Comparison of ENCODE assay signal across 29 cellular contexts in genomic region chr20:56817780-56818675, GRCh38.
DNase-seq lines count a peak whose midpoint lies in the region; ATAC-seq and TF ChIP-seq lines count a peak whose summit lies in the region.
"Had no signal": no experiment of that assay in that cellular context is flagged by ENCODE, and none has a peak within 500 bp of the region (broad histone marks: within the 10 kb centered on the region; RNA-seq: fewer than 3 reads in every experiment).

No MANE protein-coding gene starts in this region.

- H3K4me1 ChIP-seq in HCT116 (ENCODE audit: control insufficient read depth in 1 of 2, insufficient read depth in 2 of 2, low read length in 2 of 2) (peaks cover 4 to 9% of the 10 kb centered on the region in 2 experiments; a peak in 3 of 4 replicates), PC-9 (replicated peaks; ENCODE audit: insufficient read depth) (peaks cover 7% of the 10 kb centered on the region; the same call in 1 of the 2 replicates)
- H3K4me1 ChIP-seq: ascending aorta, esophagus muscularis mucosa, heart right ventricle, SJSA1, transverse colon had no signal

- H4K20me1 ChIP-seq in HCT116 (ENCODE audit: insufficient read depth) (no peaks in the 10 kb centered on the region), PC-9 (ENCODE audit: insufficient read depth) (no peaks in the 10 kb centered on the region)

- H3K9me3 ChIP-seq in HCT116 (ENCODE audit: control insufficient read depth in 1 of 2, insufficient read depth in 1 of 2, low read depth in 1 of 2, low read length in 2 of 2) (no peaks in the 10 kb centered on the region), PC-9 (ENCODE audit: insufficient read depth, low read depth) (no peaks in the 10 kb centered on the region)
- H3K9me3 ChIP-seq: ascending aorta, esophagus muscularis mucosa, SJSA1, transverse colon had no signal

- H3K4me3 ChIP-seq in HCT116 (replicated peaks in 1 of 2; ENCODE audit: low read depth in 1 of 2, low read length in 2 of 2) (no peak overlapping the region), PC-9 (no peak overlapping the region), epithelial cell of proximal tubule (ENCODE audit: low read depth, low read length) (no peak overlapping the region), skin epidermis (peak overlapping the region in 2 of 7 experiments; percentile 4 to 15)
- H3K4me3 ChIP-seq: ascending aorta, esophagus muscularis mucosa, heart right ventricle, SJSA1, transverse colon had no signal

- no TSS peak for BruUV-seq in HCT116 (replicated peaks; lab: Mats Ljungman, UMichigan)
- no TSS peak for BruUV-seq in PC-9 (replicated peaks; lab: Mats Ljungman, UMichigan)

- H3K4me2 ChIP-seq in HCT116 (ENCODE audit: low read length) (peak overlapping the region; percentile 37; the same call in 1 of the 2 replicates), PC-9 (no peak overlapping the region)

- H3K27ac ChIP-seq in HCT116 (ENCODE audit: low read depth, low read length): no peak overlapping the region
- no peak overlapping the region for H3K27ac ChIP-seq in PC-9
- H3K27ac ChIP-seq in skin epidermis: peak overlapping the region in 16 of 21 experiments; percentile 1 to 77 (median 52)
- H3K27ac ChIP-seq: ascending aorta, C4-2B, esophagus muscularis mucosa, heart right ventricle, SJSA1, transverse colon had no signal

- no peaks in the 10 kb centered on the region for H3F3A ChIP-seq in PC-9 (ENCODE audit: insufficient read depth, low read depth)

- peak; percentile 12 for DNase-seq in HCT116 (ENCODE audit: low read depth, low spot score)
- no peak for DNase-seq in PC-9
- no peak for DNase-seq in epithelial cell of proximal tubule (ENCODE audit: low read depth)
- DNase-seq in cardiac septum (ENCODE audit: low spot score): no peak
- no peak for DNase-seq in activated CD4-positive, alpha-beta T cell treated with anti-CD3 and anti-CD28 coated beads for 4 hours
- DNase-seq: activated B cell treated with CpG ODN at 0.5 μM for 24 hours; activated effector memory CD4-positive, alpha-beta T cell treated with anti-CD3 and anti-CD28 coated beads, Interleukin-2, amount 50 U/mL, for 16 hours; activated naive CD8-positive, alpha-beta T cell treated with anti-CD3 and anti-CD28 coated beads, Interleukin-2, amount 10 ng/mL, durations not matched to agents 7 days and 5 days; activated T-cell treated with anti-CD3 and anti-CD28 coated beads, Interleukin-2, amount 50 U/mL, for 24 hours; caudate nucleus; COR-L47; heart right ventricle; kidney; midbrain; naive thymus-derived CD4-positive, alpha-beta T cell; NCI-H1417 treated with DMSO at 0.1 percent for 48 hours; NCI-H2081; NCI-H2227 treated with DMSO at 0.1 percent for 48 hours; NCI-H526 treated with DMSO at 0.1 percent for 48 hours; occipital lobe; stimulated activated CD4-positive, alpha-beta T cell treated with anti-CD3 and anti-CD28 coated beads, Interleukin-4, amount 100 ng/mL, for 24 hours; T1000; transverse colon had no signal

- no peaks in the 10 kb centered on the region for H3K9me2 ChIP-seq in HCT116 (ENCODE audit: insufficient read depth)
- H3K9me2 ChIP-seq in PC-9 (ENCODE audit: insufficient read depth): no peaks in the 10 kb centered on the region

- H2AFZ ChIP-seq in HCT116 (ENCODE audit: low read depth, low read length, poor library complexity, severe bottlenecking): peak overlapping the region; percentile 71
- no peak overlapping the region for H2AFZ ChIP-seq in PC-9

- CTCF ChIA-PET in HCT116 (lab: Charles Lee): no interaction called here
- CTCF ChIA-PET in PC-9 (lab: Charles Lee): no interaction called here

- peak; percentile 23 to 67 (median 38); a peak in 3 of 6 replicates for TF ChIP-seq CTCF in HCT116 (IDR thresholded peaks at IDR 0.05 in 2 of 3, conservative IDR thresholded peaks at IDR 0.05 in 1 of 3; ENCODE audit: borderline replicate concordance in 1 of 3, insufficient read depth in 1 of 3, low read depth in 2 of 3, low read length in 2 of 3)
- TF ChIP-seq CTCF in PC-9 (conservative IDR thresholded peaks at IDR 0.05): peak; percentile 50; the same call in 1 of the 2 replicates
- TF ChIP-seq CTCF in epithelial cell of proximal tubule (conservative IDR thresholded peaks at IDR 0.05; ENCODE audit: low read depth, low read length): peak; percentile 26

- H3K79me2 ChIP-seq in HCT116 (ENCODE audit: insufficient read depth, low read length) (no peaks in the 10 kb centered on the region), PC-9 (ENCODE audit: low read depth) (no peaks in the 10 kb centered on the region)

- intact Hi-C loops in HCT116 (cut with micrococcal nuclease): no loop called here
- intact Hi-C loops in PC-9 (cut with micrococcal nuclease; ENCODE audit: unreplicated experiment): no loop called here
- intact Hi-C loops in cardiac septum (cut with DNase I): no loop called here

- TF ChIP-seq POLR2A in HCT116 (IDR thresholded peaks at IDR 0.05; ENCODE audit: borderline replicate concordance, extremely low read depth, insufficient read depth, insufficient read length): no peak

- TF ChIP-seq RAD21 in HCT116 (IDR thresholded peaks at IDR 0.05; ENCODE audit: low read depth): peak; percentile 61

- no peaks in the 10 kb centered on the region for H3K27me3 ChIP-seq in HCT116 (ENCODE audit: insufficient read depth, low read length)
- no peaks in the 10 kb centered on the region for H3K27me3 ChIP-seq in PC-9 (ENCODE audit: insufficient read depth, low read depth)
- H3K27me3 ChIP-seq: ascending aorta had no signal

- H3K36me3 ChIP-seq in HCT116 (ENCODE audit: control insufficient read depth in 1 of 2, insufficient read depth in 2 of 2, low read length in 2 of 2) (no peaks in the 10 kb centered on the region), PC-9 (ENCODE audit: low read depth) (no peaks in the 10 kb centered on the region)
- H3K36me3 ChIP-seq: ascending aorta, esophagus muscularis mucosa, heart right ventricle, SJSA1, transverse colon had no signal

- RAD21 ChIA-PET in HCT116 (lab: Charles Lee; ENCODE audit: low non-redundant PET in 1 of 2, low total read pairs in 2 of 2, uncharacterized antibody in 2 of 2, unreplicated experiment in 2 of 2): no interaction called here

- no peak overlapping the region for H3K9ac ChIP-seq in HCT116 (ENCODE audit: low read length)

- ATAC-seq in HCT116 (peak; percentile 80), GM19023 (IDR thresholded peaks at IDR 0.05; ENCODE audit: unreplicated experiment) (no peak)
- ATAC-seq: heart right ventricle; naive thymus-derived CD4-positive, alpha-beta T cell had no signal

- POLR2A ChIA-PET in HCT116 (lab: Charles Lee) (no interaction called here), PC-9 (lab: Charles Lee; ENCODE audit: unreplicated experiment) (no interaction called here)

TF ChIP-seq in HCT116, 20 proteins besides CTCF, POLR2A, EP300 and RAD21:
- TF ChIP-seq CBX3 (IDR thresholded peaks at IDR 0.05; ENCODE audit: low read depth) (0 out of 2 replicates have a peak, but pooled peaks have one; percentile 32), SP1 (IDR thresholded peaks at IDR 0.05; ENCODE audit: low read depth) (no peak)

Comparison
In these comparisons a context has a peak if more than half of its experiments do, and no peak if none do; other contexts are left out.
1. H3K27ac ChIP-seq: peak in skin epidermis (16 of 21); none in HCT116 (single experiment) and PC-9 (single experiment).
2. Peak in every context shown above with its lines, with median percentiles within 50 percentile points of each other: CTCF ChIP-seq.